Comparison of ENCODE assay signal across 8 cellular contexts in the genomic region with DNA sequence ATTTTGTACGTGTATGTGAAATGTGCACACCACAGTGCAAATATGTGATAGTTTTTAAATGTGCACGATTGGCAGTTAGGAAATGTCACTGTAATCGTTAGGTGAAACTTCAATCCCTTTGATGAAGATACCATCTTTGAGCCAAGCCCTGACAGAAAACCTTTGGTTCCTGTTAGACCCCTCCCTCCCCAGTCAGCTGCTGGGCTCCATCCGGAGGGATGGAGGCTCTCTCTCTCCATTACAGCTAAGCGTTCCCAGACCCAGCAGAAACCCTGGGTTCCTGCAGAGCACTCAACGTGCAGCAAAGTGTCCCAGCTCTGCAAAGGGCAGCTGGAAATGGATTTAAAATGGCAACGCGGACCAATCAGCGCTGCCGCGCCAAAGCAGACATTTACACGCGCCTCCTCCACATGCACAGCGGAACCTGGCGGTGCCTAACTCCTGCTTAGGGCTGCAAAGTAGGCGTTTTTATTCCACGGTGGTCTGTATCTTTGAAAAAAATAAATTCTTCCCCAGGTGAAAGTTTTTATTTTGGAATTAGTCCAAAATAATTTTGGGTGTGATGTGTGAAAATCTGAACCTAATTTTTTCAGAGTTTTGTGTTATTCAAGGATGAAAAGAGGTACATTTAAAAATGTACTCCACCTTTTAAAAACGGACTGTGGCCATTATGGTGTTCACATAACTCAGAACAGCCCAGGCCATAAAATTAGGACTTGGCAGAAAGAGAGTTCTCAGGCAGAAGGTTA. TPM values are rescaled to one million over a fixed set of nuclear protein-coding genes. Genes with fewer than 3 reads are reported as not detected.
DNase-seq lines count a peak whose midpoint lies in the region; ATAC-seq and TF ChIP-seq lines count a peak whose summit lies in the region.

No MANE protein-coding gene starts in this region.

- H3K27ac ChIP-seq in H9 (ENCODE audit: insufficient read length, low read depth, low read length) (no peak overlapping the region), thoracic aorta (no peak overlapping the region)

- no peak overlapping the region for H3K18ac ChIP-seq in H9 (ENCODE audit: insufficient read length, low read depth, low read length)

- H3K9me3 ChIP-seq in H9 (ENCODE audit: control insufficient read depth, low read depth, low read length) (no peaks in the 10 kb centered on the region), thoracic aorta (no peaks in the 10 kb centered on the region)

- no peaks in the 10 kb centered on the region for H4K20me1 ChIP-seq in H9 (ENCODE audit: control insufficient read depth, insufficient read depth, insufficient read length)

- peaks cover under 1 to 2% (median under 1%) of the 10 kb centered on the region in 3 experiments; a peak in 4 of 7 replicates for H3K36me3 Mint-ChIP-seq in H9 (ENCODE audit: insufficient read depth in 1 of 3, low read depth in 3 of 3)

- H2BK12ac ChIP-seq in H9 (ENCODE audit: insufficient read length, low read depth, low read length), result no peak overlapping the region

- no peak overlapping the region for H4K5ac ChIP-seq in H9 (ENCODE audit: insufficient read length, low read depth, low read length)

- H3K23ac ChIP-seq in H9 (ENCODE audit: insufficient read length, low read depth, low read length), result no peak overlapping the region

- H3K4me3 ChIP-seq in iPS-11a (ENCODE audit: low read depth, low read length), result peak overlapping the region; percentile 51
- peak overlapping the region; percentile 81 for H3K4me3 ChIP-seq in thoracic aorta

- H2AK5ac ChIP-seq in H9 (ENCODE audit: insufficient read length, low read length), result no peak overlapping the region

- H3K9ac ChIP-seq in H9 (ENCODE audit: extremely low read depth, insufficient read length, low read length), result peak overlapping the region; percentile 18

- H3K56ac ChIP-seq in H9 (ENCODE audit: insufficient read length, low read depth, low read length), result no peak overlapping the region

- no peaks in the 10 kb centered on the region; a peak in 1 of 5 replicates for H3K9me3 Mint-ChIP-seq in H9

- H3K14ac ChIP-seq in H9 (ENCODE audit: insufficient read depth, low read length), result no peak overlapping the region

- no peak overlapping the region for H3T11ph ChIP-seq in H9 (ENCODE audit: low read length)

- no peaks in the 10 kb centered on the region; the same call in 1 of the 2 replicates for H3K27me3 Mint-ChIP-seq in H9 (ENCODE audit: low read depth)

- ATAC-seq in thoracic aorta (ENCODE audit: insufficient number of reproducible peaks, low FRiP score, low read depth), result no peak

- no peak overlapping the region for H2AFZ ChIP-seq in H9 (ENCODE audit: low read length)

- H3K79me1 ChIP-seq in H9 (ENCODE audit: insufficient read depth, low read depth, low read length, poor library complexity, severe bottlenecking), result no peaks in the 10 kb centered on the region

- no peaks in the 10 kb centered on the region for H3K27me3 ChIP-seq in H9 (ENCODE audit: insufficient read depth, low read length)
- H3K27me3 ChIP-seq in thoracic aorta (replicated peaks; ENCODE audit: insufficient read depth), result peaks cover 6% of the 10 kb centered on the region

- H3K4me1 ChIP-seq in H9 (ENCODE audit: insufficient read depth, low read length) (peaks cover 2% of the 10 kb centered on the region; the same call in 1 of the 2 replicates), thoracic aorta (ENCODE audit: control insufficient read depth in 1 of 2, low read depth in 2 of 2) (peaks cover 26 to 35% of the 10 kb centered on the region in 2 donors)

- H3K36me3 ChIP-seq in thoracic aorta, result no peaks in the 10 kb centered on the region

- H2BK20ac ChIP-seq in H9 (ENCODE audit: low read depth, low read length, poor library complexity, severe bottlenecking), result no peak overlapping the region

- H4K8ac ChIP-seq in H9 (replicated peaks; ENCODE audit: insufficient read length, low read depth, low read length), result no peak overlapping the region

- TF ChIP-seq CTCF in H9 (conservative IDR thresholded peaks at IDR 0.05), result no peak
- TF ChIP-seq CTCF in thoracic aorta (IDR thresholded peaks at IDR 0.05), result no peak

- H3K4me1 Mint-ChIP-seq in H9, result peaks cover 39 to 46% of the 10 kb centered on the region in 2 experiments

- no CpG with 5 or more reads among the region's 18 CpGs for WGBS in H9 (ENCODE audit: extremely low coverage, insufficient read length, low lambda C conversion rate)

- DNase-seq in AG08395 (ENCODE audit: low spot score), result peak; percentile 37
- peak; percentile 93 for DNase-seq in H9
- DNase-seq in activated T-cell treated with anti-CD3 and anti-CD28 coated beads, Interleukin-2, amount 50 U/mL, for 48 hours, result peak; percentile 20 to 22
- no peak for DNase-seq in thoracic aorta (ENCODE audit: low spot score)
- no peak for DNase-seq in cerebellum (ENCODE audit: low spot score)
- no peak for DNase-seq in AML-193 (lab: John Stamatoyannopoulos, UW)
- no peak for DNase-seq in Kasumi-1 (lab: John Stamatoyannopoulos, UW)

- H3K23me2 ChIP-seq in H9 (ENCODE audit: insufficient read length, low read depth, low read length, poor library complexity, severe bottlenecking), result peaks cover 23% of the 10 kb centered on the region

- H3K4ac ChIP-seq in H9 (ENCODE audit: low read depth, low read length), result no peak overlapping the region

- peak overlapping the region; percentile 82 for H3K4me2 ChIP-seq in H9 (ENCODE audit: insufficient read depth, insufficient read length, low read length)

- no peak overlapping the region for H4K91ac ChIP-seq in H9 (ENCODE audit: insufficient read length, low read depth, low read length)

- H3K79me2 ChIP-seq in H9 (ENCODE audit: insufficient read depth, low read length), result peaks cover 2% of the 10 kb centered on the region; the same call in 1 of the 2 replicates

- H2BK120ac ChIP-seq in H9 (ENCODE audit: low read depth, low read length, poor library complexity, severe bottlenecking), result no peak overlapping the region

- peak overlapping the region; percentile 91 to 94 for H3K4me3 Mint-ChIP-seq in H9

- H3K27ac Mint-ChIP-seq in H9, result peak overlapping the region in 2 of 3 experiments; percentile 71 to 89; a peak in 5 of 7 replicates

- no peak overlapping the region for H2BK15ac ChIP-seq in H9 (ENCODE audit: low read depth, low read length)

- no peak overlapping the region for H2BK5ac ChIP-seq in H9 (ENCODE audit: insufficient read length, low read length)

RNA-seq across cellular contexts. Expression of gene HMGA2, which starts 1.4 kb away (rescaled TPM):
- total RNA-seq in H9 (2021) (58.2 and 59.9 TPM in 2 replicates), thoracic aorta (1 to 10 TPM; 1.1 to 2.3 TPM), cerebellum (6.1 TPM)

Comparison
In these comparisons a context has a peak if more than half of its experiments do, and no peak if none do; other contexts are left out.
1. DNase-seq: peak in AG08395 (single experiment), H9 (single experiment) and activated T-cell treated with anti-CD3 and anti-CD28 coated beads, Interleukin-2, amount 50 U/mL, for 48 hours (2 of 2); none in thoracic aorta (single experiment), cerebellum (single experiment), AML-193 (0 of 2) and Kasumi-1 (0 of 2).